27 cellular contexts compared by ENCODE assay signal in genomic region chr2:150863691-150864090, GRCh38.
"Had no signal": no experiment of that assay in that cellular context is flagged by ENCODE, and none has a peak within 500 bp of the region (broad histone marks: within the 10 kb centered on the region; RNA-seq: fewer than 3 reads in every experiment).

No MANE protein-coding gene starts in this region.

- H3K36me3 ChIP-seq: esophagus squamous epithelium, gastrocnemius medialis, heart right ventricle, left lung, lower lobe of right lung had no signal

- H3K4me3 Mint-ChIP-seq: mesothelial cell of epicardium had no signal

- H3K27ac ChIP-seq: coronary artery, dorsolateral prefrontal cortex, epithelial cell of prostate, esophagus squamous epithelium, gastrocnemius medialis, heart right ventricle, left lung, lower lobe of right lung had no signal

- FAIRE-seq: colon, endometrium, islet of Langerhans, keratinocyte had no signal

- DNase-seq: dermis blood vessel endothelial cell; dorsolateral prefrontal cortex; effector CD4-positive, alpha-beta T cell; effector memory CD4-positive, alpha-beta T cell; erythroblast; esophagus squamous epithelium; foreskin fibroblast; foreskin melanocyte; gastrocnemius medialis; glutamatergic neuron; head of caudate nucleus; heart right ventricle; hippocampal formation; left cardiac atrium; left lung; left ventricle myocardium superior; lower lobe of right lung; mesenchymal stem cell; mucosa of descending colon had no signal

- H3K4me1 ChIP-seq: gastrocnemius medialis, heart right ventricle, left lung, lower lobe of right lung had no signal

- H3K4me3 ChIP-seq: coronary artery, dorsolateral prefrontal cortex, esophagus squamous epithelium, gastrocnemius medialis, heart right ventricle, left lung, lower lobe of right lung, mucosa of descending colon had no signal

- H3K27ac Mint-ChIP-seq: mesothelial cell of epicardium had no signal

- H3K27me3 ChIP-seq: dorsolateral prefrontal cortex, esophagus squamous epithelium, gastrocnemius medialis, heart right ventricle, left lung had no signal

- ATAC-seq: esophagus mucosa, gastrocnemius medialis, heart right ventricle, left cardiac atrium, left lung, left ventricle myocardium superior, lower lobe of right lung, mucosa of descending colon had no signal

- H3K9me3 ChIP-seq: gastrocnemius medialis, left lung, lower lobe of right lung, mucosa of descending colon had no signal
